ENCODE assay signal across 8 cellular contexts in the genomic region with DNA sequence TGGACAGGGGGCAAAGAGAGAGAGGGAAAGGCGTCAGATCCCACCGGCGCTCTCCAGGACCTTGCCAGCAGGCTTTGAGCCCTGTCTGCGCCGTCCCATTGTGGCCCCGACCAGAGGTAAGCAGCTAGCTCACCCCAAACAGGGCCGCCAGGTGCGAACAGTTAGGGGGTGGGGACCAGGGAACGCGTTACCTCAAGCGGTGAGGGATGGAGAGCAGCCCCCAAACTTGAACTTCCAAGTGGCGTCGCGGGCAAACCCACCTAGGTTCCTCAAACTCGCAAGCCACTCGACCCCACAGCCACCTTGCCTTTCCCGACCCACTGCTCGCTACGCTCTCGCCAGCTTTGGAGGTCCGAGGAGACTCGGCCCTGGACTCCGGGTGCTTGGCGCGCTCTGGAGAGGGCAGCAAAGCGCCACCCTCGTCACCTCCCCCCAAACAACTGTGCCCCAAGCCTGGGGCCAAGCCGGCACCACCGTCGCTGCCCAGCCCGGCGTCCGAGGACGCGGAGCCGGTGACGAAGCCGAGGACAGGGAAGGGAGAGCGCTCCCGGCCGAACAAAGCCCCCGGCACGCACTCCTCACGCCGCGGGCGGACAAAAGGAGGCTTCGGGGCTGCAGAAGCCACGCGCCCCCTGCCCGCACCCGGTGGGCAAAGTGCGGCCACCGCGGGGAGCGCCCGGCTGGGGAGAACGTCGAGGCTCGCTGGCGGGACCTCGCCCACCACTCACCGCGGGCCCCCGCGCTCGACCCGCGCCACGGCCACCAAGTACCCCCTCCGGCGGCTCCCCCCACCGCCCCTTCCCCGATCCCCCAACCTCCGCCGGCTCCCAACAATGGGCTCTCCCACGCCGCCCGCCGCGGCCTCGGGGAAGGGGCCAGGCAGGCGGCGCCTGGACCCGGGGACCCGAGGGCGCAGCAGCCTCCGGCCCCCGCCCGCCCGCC. TPM values are rescaled to one million over a fixed set of nuclear protein-coding genes. Genes with fewer than 3 reads are reported as not detected.
DNase-seq lines count a peak whose midpoint lies in the region; ATAC-seq and TF ChIP-seq lines count a peak whose summit lies in the region.

No MANE protein-coding gene starts in this region.

- H3K4me3 ChIP-seq in BJ (ENCODE audit: low read depth, low read length) = peak overlapping the region; percentile 77
- H3K4me3 ChIP-seq in H7 (ENCODE audit: insufficient read depth, low read depth, low read length) = peak overlapping the region; percentile 88
- peak overlapping the region; percentile 61 for H3K4me3 ChIP-seq in fibroblast of pulmonary artery (replicated peaks; ENCODE audit: low read depth, low read length)
- peak overlapping the region; percentile 94 to 97 for H3K4me3 ChIP-seq in neuronal stem cell (ENCODE audit: low read length in 2 of 2)

- no peak overlapping the region for H2BK12ac ChIP-seq in neuronal stem cell (ENCODE audit: low read length)

- TF ChIP-seq CTCF in BJ (IDR thresholded peaks at IDR 0.05; ENCODE audit: insufficient read depth, low read depth, low read length) (no peak), WTC11 (IDR thresholded peaks at IDR 0.05) (no peak), fibroblast of pulmonary artery (IDR thresholded peaks at IDR 0.05; ENCODE audit: low read length, missing control alignments) (no peak)

- H3K36me3 ChIP-seq in BJ (ENCODE audit: control insufficient read depth, insufficient read depth, low read length) = peaks cover 6% of the 10 kb centered on the region
- peaks cover 21% of the 10 kb centered on the region for H3K36me3 ChIP-seq in H7 (replicated peaks; ENCODE audit: control insufficient read depth, insufficient read depth, low read length)
- H3K36me3 ChIP-seq in neuronal stem cell (replicated peaks in 1 of 2; ENCODE audit: control insufficient read depth in 2 of 2, insufficient read depth in 2 of 2, low read length in 2 of 2) = peaks cover 14 to 47% of the 10 kb centered on the region in 2 donors

- POLR2A ChIA-PET in BJ (lab: Charles Lee) = no interaction called here
- POLR2A ChIA-PET in WTC11 (lab: Charles Lee) = interaction anchor here (0.6 to 2.6 kb wide), 6 partner anchors 59 to 208 kb away, joined by 3 to 127 read pairs (median 5); no protein-coding TSS in a partner anchor

- H3K36me3 Mint-ChIP-seq in WTC11 = peaks cover 32% of the 10 kb centered on the region

- H3K9ac ChIP-seq in neuronal stem cell (ENCODE audit: low read depth, low read length, poor library complexity) = peak overlapping the region; percentile 94

- peaks cover 62% of the 10 kb centered on the region for H3K4me1 Mint-ChIP-seq in WTC11

- no peaks in the 10 kb centered on the region for H3K9me3 Mint-ChIP-seq in WTC11

- H2AK5ac ChIP-seq in neuronal stem cell (ENCODE audit: low read depth, low read length) = peak overlapping the region; percentile 43

- H4K91ac ChIP-seq in neuronal stem cell (ENCODE audit: low read depth, low read length, poor library complexity) = no peak overlapping the region

- no peak overlapping the region for H3K27ac ChIP-seq in neuronal stem cell (replicated peaks; ENCODE audit: low read length)

- H3K14ac ChIP-seq in neuronal stem cell (ENCODE audit: low read length) = peak overlapping the region; percentile 95

- no peak overlapping the region for H3K27ac Mint-ChIP-seq in WTC11

- H3K4ac ChIP-seq in neuronal stem cell (ENCODE audit: low read length) = no peak overlapping the region

- no peak overlapping the region for H2BK120ac ChIP-seq in neuronal stem cell (ENCODE audit: low read depth, low read length)

- H3K4me3 Mint-ChIP-seq in WTC11 = peak overlapping the region; percentile 70

- peak overlapping the region; percentile 67 for H2BK5ac ChIP-seq in neuronal stem cell (ENCODE audit: low read length)

- peak; percentile 1; the same call in 1 of the 2 replicates for ATAC-seq in WTC11
- ATAC-seq in GM19035 (IDR thresholded peaks at IDR 0.05; ENCODE audit: unreplicated experiment) = no peak

- H3K9me3 ChIP-seq in neuronal stem cell (replicated peaks in 1 of 2; ENCODE audit: control insufficient read depth in 2 of 2, insufficient read depth in 1 of 2, low read depth in 1 of 2, low read length in 2 of 2) = peaks cover 0 to 3% of the 10 kb centered on the region in 2 donors

- no peaks in the 10 kb centered on the region for H3K27me3 ChIP-seq in BJ (ENCODE audit: control insufficient read depth, insufficient read depth, low read length)
- H3K27me3 ChIP-seq in H7 (ENCODE audit: control insufficient read depth, insufficient read depth, low read length) = no peaks in the 10 kb centered on the region
- H3K27me3 ChIP-seq in neuronal stem cell (ENCODE audit: control insufficient read depth in 3 of 3, insufficient read depth in 3 of 3, low read depth in 1 of 3, low read length in 3 of 3) = no peaks in the 10 kb centered on the region

- peak overlapping the region; percentile 8 for H2AFZ ChIP-seq in neuronal stem cell (ENCODE audit: low read length)

- WGBS in neuronal stem cell (ENCODE audit: extremely low coverage in 2 of 2, insufficient read length in 2 of 2, insufficient replicate concordance in 1 of 2), 2 donors = no CpG with 5 or more reads among the region's 91 CpGs

- H3K4me1 ChIP-seq in neuronal stem cell (ENCODE audit: control insufficient read depth in 2 of 2, insufficient read depth in 1 of 2, low read depth in 1 of 2, low read length in 2 of 2) = peaks cover 25 to 40% of the 10 kb centered on the region in 2 donors

- no peak overlapping the region for H4K8ac ChIP-seq in neuronal stem cell (ENCODE audit: low read depth, low read length)

- H2BK15ac ChIP-seq in neuronal stem cell (ENCODE audit: low read length) = peak overlapping the region; percentile 77

- peak overlapping the region; percentile 86 for H3K23ac ChIP-seq in neuronal stem cell (ENCODE audit: low read depth, low read length, poor library complexity)

- DNase-seq in BJ (ENCODE audit: low read depth) (no peak), H7 (peak; percentile 72), WTC11 (ENCODE audit: low spot score) (peak; percentile 44), fibroblast of pulmonary artery (ENCODE audit: low read depth) (no peak), neuronal stem cell (ENCODE audit: low spot score) (no peak), NCI-H774 (lab: John Stamatoyannopoulos, UW) (no peak), SHP77 treated with DMSO at 0.1 percent for 48 hours (lab: John Stamatoyannopoulos, UW) (no peak)

- peak overlapping the region; percentile 92 for H3K4me2 ChIP-seq in neuronal stem cell (ENCODE audit: insufficient read depth, low read length, poor library complexity, severe bottlenecking)

- H3K79me1 ChIP-seq in neuronal stem cell (ENCODE audit: low read depth, low read length) = peaks cover 11% of the 10 kb centered on the region

- H3K18ac ChIP-seq in neuronal stem cell (ENCODE audit: low read length) = peak overlapping the region; percentile 95

- CTCF ChIA-PET in BJ (lab: Yijun Ruan, JAX) = interaction anchor here (0.6 to 2.1 kb wide), 9 partner anchors 17 to 152 kb away, joined by 3 to 17 read pairs (median 3); no protein-coding TSS in a partner anchor
- CTCF ChIA-PET in WTC11 (lab: Charles Lee) = interaction anchor here (0.6 to 5.6 kb wide), 8 partner anchors 60 to 283 kb away, joined by 3 to 145 read pairs (median 4); no protein-coding TSS in a partner anchor

- no peaks in the 10 kb centered on the region; the same call in 1 of the 2 replicates for H3K27me3 Mint-ChIP-seq in WTC11 (ENCODE audit: low read depth)

TF ChIP-seq in WTC11, 78 proteins besides CTCF, POLR2A, EP300 and RAD21 (continues in another document):
- TF ChIP-seq ATF1 (CRISPR knock-in tag; IDR thresholded peaks at IDR 0.05) = no peak
- TF ChIP-seq, protein P1, sequence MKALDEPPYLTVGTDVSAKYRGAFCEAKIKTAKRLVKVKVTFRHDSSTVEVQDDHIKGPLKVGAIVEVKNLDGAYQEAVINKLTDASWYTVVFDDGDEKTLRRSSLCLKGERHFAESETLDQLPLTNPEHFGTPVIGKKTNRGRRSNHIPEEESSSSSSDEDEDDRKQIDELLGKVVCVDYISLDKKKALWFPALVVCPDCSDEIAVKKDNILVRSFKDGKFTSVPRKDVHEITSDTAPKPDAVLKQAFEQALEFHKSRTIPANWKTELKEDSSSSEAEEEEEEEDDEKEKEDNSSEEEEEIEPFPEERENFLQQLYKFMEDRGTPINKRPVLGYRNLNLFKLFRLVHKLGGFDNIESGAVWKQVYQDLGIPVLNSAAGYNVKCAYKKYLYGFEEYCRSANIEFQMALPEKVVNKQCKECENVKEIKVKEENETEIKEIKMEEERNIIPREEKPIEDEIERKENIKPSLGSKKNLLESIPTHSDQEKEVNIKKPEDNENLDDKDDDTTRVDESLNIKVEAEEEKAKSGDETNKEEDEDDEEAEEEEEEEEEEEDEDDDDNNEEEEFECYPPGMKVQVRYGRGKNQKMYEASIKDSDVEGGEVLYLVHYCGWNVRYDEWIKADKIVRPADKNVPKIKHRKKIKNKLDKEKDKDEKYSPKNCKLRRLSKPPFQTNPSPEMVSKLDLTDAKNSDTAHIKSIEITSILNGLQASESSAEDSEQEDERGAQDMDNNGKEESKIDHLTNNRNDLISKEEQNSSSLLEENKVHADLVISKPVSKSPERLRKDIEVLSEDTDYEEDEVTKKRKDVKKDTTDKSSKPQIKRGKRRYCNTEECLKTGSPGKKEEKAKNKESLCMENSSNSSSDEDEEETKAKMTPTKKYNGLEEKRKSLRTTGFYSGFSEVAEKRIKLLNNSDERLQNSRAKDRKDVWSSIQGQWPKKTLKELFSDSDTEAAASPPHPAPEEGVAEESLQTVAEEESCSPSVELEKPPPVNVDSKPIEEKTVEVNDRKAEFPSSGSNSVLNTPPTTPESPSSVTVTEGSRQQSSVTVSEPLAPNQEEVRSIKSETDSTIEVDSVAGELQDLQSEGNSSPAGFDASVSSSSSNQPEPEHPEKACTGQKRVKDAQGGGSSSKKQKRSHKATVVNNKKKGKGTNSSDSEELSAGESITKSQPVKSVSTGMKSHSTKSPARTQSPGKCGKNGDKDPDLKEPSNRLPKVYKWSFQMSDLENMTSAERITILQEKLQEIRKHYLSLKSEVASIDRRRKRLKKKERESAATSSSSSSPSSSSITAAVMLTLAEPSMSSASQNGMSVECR (CRISPR knock-in tag; IDR thresholded peaks at IDR 0.05; ENCODE audit: borderline replicate concordance) = peak; percentile 46; the same call in 1 of the 2 replicates
- TF ChIP-seq, protein P2, sequence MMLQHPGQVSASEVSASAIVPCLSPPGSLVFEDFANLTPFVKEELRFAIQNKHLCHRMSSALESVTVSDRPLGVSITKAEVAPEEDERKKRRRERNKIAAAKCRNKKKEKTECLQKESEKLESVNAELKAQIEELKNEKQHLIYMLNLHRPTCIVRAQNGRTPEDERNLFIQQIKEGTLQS (CRISPR knock-in tag; conservative IDR thresholded peaks at IDR 0.05) = no peak

RNA-seq across cellular contexts. Expression of a gene that starts 1.0 kb away (rescaled TPM):
- polyA plus RNA-seq in BJ (2011; rRNA removed) = 19.6 and 25.9 TPM in 2 replicates
- polyA minus RNA-seq in BJ (2011; rRNA and poly(A)+ RNA removed) = 11.2 and 14.0 TPM in 2 replicates
- total RNA-seq in H7 (2014; rRNA removed; shearing (Covaris generic)) = 98.0 and 109 TPM in 2 replicates
- 98.8 to 115 TPM (median 105 TPM) in 3 replicates for total RNA-seq in WTC11 (2021)
- 127 TPM for polyA plus RNA-seq in neuronal stem cell (2013, experiment 1 of 2)
- 133 TPM for polyA plus RNA-seq in neuronal stem cell (2013, experiment 2 of 2)

Comparison
In these comparisons a context has a peak if more than half of its experiments do, and no peak if none do; other contexts are left out.
1. DNase-seq: peak in H7 (single experiment) and WTC11 (single experiment); none in BJ (single experiment), fibroblast of pulmonary artery (single experiment), neuronal stem cell (single experiment), NCI-H774 (single experiment) and SHP77 treated with DMSO at 0.1 percent for 48 hours (single experiment).
2. Peak in every context shown above with its lines, with median percentiles within 50 percentile points of each other: H3K4me3 ChIP-seq.